8 cellular contexts compared by ENCODE assay signal in genomic region chr10:102120142-102120986, GRCh38. TPM values are rescaled to one million over a fixed set of nuclear protein-coding genes. Genes with fewer than 3 reads are reported as not detected.
DNase-seq lines count a peak whose midpoint lies in the region; ATAC-seq and TF ChIP-seq lines count a peak whose summit lies in the region.

Gene LDB1 (minus strand): TSS chr10:102120368. CDS start chr10:102120110, 258 bp downstream.

- peak within 1 kb of the TSS; percentile 86 for H3K27ac ChIP-seq in DOHH2 (ENCODE audit: low read depth, low read length)
- peak within 1 kb of the TSS; percentile 93 to 99 (median 97) for H3K27ac ChIP-seq in transverse colon

- peak within 1 kb of the TSS; percentile 99 for H3K4me2 ChIP-seq in DOHH2 (ENCODE audit: low read length)

- peak within 1 kb of the TSS; percentile 94 for H3K27ac Mint-ChIP-seq in activated naive CD8-positive, alpha-beta T cell treated with anti-CD3 and anti-CD28 coated beads, Interleukin-2, amount 10 ng/mL, durations not matched to agents 7 days and 5 days
- H3K27ac Mint-ChIP-seq in glutamatergic neuron (ENCODE audit: unreplicated experiment): peak within 1 kb of the TSS; percentile 100

- peaks cover 45% of the 10 kb centered on the region for H3F3A ChIP-seq in DOHH2 (ENCODE audit: control insufficient read depth, insufficient read depth)

- peaks cover 41% of the 10 kb centered on the region for H3K4me1 Mint-ChIP-seq in activated naive CD8-positive, alpha-beta T cell treated with anti-CD3 and anti-CD28 coated beads, Interleukin-2, amount 10 ng/mL, durations not matched to agents 7 days and 5 days
- H3K4me1 Mint-ChIP-seq in glutamatergic neuron (ENCODE audit: low read depth, unreplicated experiment): peaks cover 36% of the 10 kb centered on the region

- peak; percentile 47 for ATAC-seq in GM21825 (IDR thresholded peaks at IDR 0.05; ENCODE audit: unreplicated experiment)
- peak; percentile 53 for ATAC-seq in activated naive CD8-positive, alpha-beta T cell treated with anti-CD3 and anti-CD28 coated beads, Interleukin-2, amount 10 ng/mL, durations not matched to agents 7 days and 5 days (ENCODE audit: low read depth)
- peak; percentile 34 for ATAC-seq in omental fat pad (ENCODE audit: low FRiP score)

- no peaks in the 10 kb centered on the region for H3K9me3 Mint-ChIP-seq in activated naive CD8-positive, alpha-beta T cell treated with anti-CD3 and anti-CD28 coated beads, Interleukin-2, amount 10 ng/mL, durations not matched to agents 7 days and 5 days
- peaks cover 29% of the 10 kb centered on the region for H3K9me3 Mint-ChIP-seq in glutamatergic neuron (ENCODE audit: unreplicated experiment)

- peak within 1 kb of the TSS; percentile 97 for H3K4me3 ChIP-seq in DOHH2 (ENCODE audit: low read length)
- H3K4me3 ChIP-seq in transverse colon: peak within 1 kb of the TSS; percentile 74 to 96 (median 78)

- peaks cover 56% of the 10 kb centered on the region for H3K79me2 ChIP-seq in DOHH2 (ENCODE audit: control insufficient read depth, low read length)

- no peaks in the 10 kb centered on the region; the same call in 1 of the 2 replicates for H3K36me3 ChIP-seq in DOHH2 (ENCODE audit: control insufficient read depth, low read length)
- H3K36me3 ChIP-seq in transverse colon: no peaks in the 10 kb centered on the region

- peaks cover 2% of the 10 kb centered on the region for H3K36me3 Mint-ChIP-seq in activated naive CD8-positive, alpha-beta T cell treated with anti-CD3 and anti-CD28 coated beads, Interleukin-2, amount 10 ng/mL, durations not matched to agents 7 days and 5 days
- no peaks in the 10 kb centered on the region for H3K36me3 Mint-ChIP-seq in glutamatergic neuron (ENCODE audit: unreplicated experiment)

- intact Hi-C loops in transverse colon (cut with DNase I; ENCODE audit: low total_unique reads): no loop called here

- peak; percentile 68 for DNase-seq in SKM-1 (lab: John Stamatoyannopoulos, UW; ENCODE audit: unreplicated experiment)
- DNase-seq in activated naive CD8-positive, alpha-beta T cell treated with anti-CD3 and anti-CD28 coated beads, Interleukin-2, amount 10 ng/mL, durations not matched to agents 7 days and 5 days: peak; percentile 80
- DNase-seq in glutamatergic neuron: peak; percentile 85
- no peak for DNase-seq in omental fat pad (ENCODE audit: low spot score)
- DNase-seq in transverse colon: peak; percentile 81

- H3K27me3 ChIP-seq in DOHH2 (ENCODE audit: control insufficient read depth, low read length): no peaks in the 10 kb centered on the region
- H3K27me3 ChIP-seq in transverse colon: no peaks in the 10 kb centered on the region

- no peak for TF ChIP-seq EP300 in transverse colon (IDR thresholded peaks at IDR 0.05; ENCODE audit: low read depth)

- POLR2A ChIA-PET in activated naive CD8-positive, alpha-beta T cell treated with anti-CD3 and anti-CD28 coated beads, Interleukin-2, amount 10 ng/mL, durations not matched to agents 7 days and 5 days (lab: Charles Lee): interaction anchor here (0.6 to 3.9 kb wide), 2 partner anchors 11 to 48 kb away, joined by 4 to 23 read pairs; partner anchors contain the start of gene PPRC1

- 0% methylated on average over 6 to 59 of the region's 104 CpGs for WGBS in transverse colon (ENCODE audit: low coverage in 1 of 2), 2 donors

- peak within 1 kb of the TSS; percentile 91 for H3K4me3 Mint-ChIP-seq in activated naive CD8-positive, alpha-beta T cell treated with anti-CD3 and anti-CD28 coated beads, Interleukin-2, amount 10 ng/mL, durations not matched to agents 7 days and 5 days
- H3K4me3 Mint-ChIP-seq in glutamatergic neuron (ENCODE audit: unreplicated experiment): peak within 1 kb of the TSS; percentile 92

- TF ChIP-seq CTCF in DOHH2 (IDR thresholded peaks at IDR 0.05; ENCODE audit: low read depth, low read length, poor library complexity, severe bottlenecking) (no peak), LNCAP (IDR thresholded peaks at IDR 0.05) (peak; percentile 19; the same call in 1 of the 2 replicates), glutamatergic neuron (IDR thresholded peaks at IDR 0.05; ENCODE audit: partially characterized antibody, unreplicated experiment) (no peak), omental fat pad (IDR thresholded peaks at IDR 0.05) (no peak), transverse colon (IDR thresholded peaks at IDR 0.05) (peak in 2 of 5 experiments; percentile 7 to 12)

- no peaks in the 10 kb centered on the region for H3K27me3 Mint-ChIP-seq in activated naive CD8-positive, alpha-beta T cell treated with anti-CD3 and anti-CD28 coated beads, Interleukin-2, amount 10 ng/mL, durations not matched to agents 7 days and 5 days
- H3K27me3 Mint-ChIP-seq in glutamatergic neuron (ENCODE audit: unreplicated experiment): peaks cover 26% of the 10 kb centered on the region

- H4K20me1 ChIP-seq in DOHH2 (ENCODE audit: control insufficient read depth, insufficient read depth, low read depth, low read length): no peaks in the 10 kb centered on the region

- H3K9me2 ChIP-seq in DOHH2 (replicated peaks; ENCODE audit: control insufficient read depth, low read length): no peaks in the 10 kb centered on the region

- in situ Hi-C loops in transverse colon (cut with MboI; ENCODE audit: low pct_ligation_motif_present in 1 of 4, low pct_unique_long_range_greater_than_20kb in 1 of 4, low sequenced_read_pairs in 3 of 4): no loop called here

- peak; percentile 86 for TF ChIP-seq POLR2A in transverse colon (IDR thresholded peaks at IDR 0.05)

- H3K4me1 ChIP-seq in DOHH2 (ENCODE audit: control insufficient read depth, low read length) (peaks cover 54% of the 10 kb centered on the region), transverse colon (peaks cover 25 to 52% (median 47%) of the 10 kb centered on the region in 4 donors)

- H3K9me3 ChIP-seq in DOHH2 (ENCODE audit: control insufficient read depth, insufficient read depth, low read length) (no peaks in the 10 kb centered on the region), transverse colon (no peaks in the 10 kb centered on the region)

RNA-seq across cellular contexts. Expression of gene LDB1, which starts in this region (rescaled TPM):
- 100 to 1,000 TPM; 115 to 117 TPM for total RNA-seq in activated naive CD8-positive, alpha-beta T cell treated with anti-CD3 and anti-CD28 coated beads, Interleukin-2, amount 10 ng/mL, durations not matched to agents 7 days and 5 days
- total RNA-seq in glutamatergic neuron (ENCODE audit: unreplicated experiment): 310 TPM
- 10 to 100 TPM; 20.1 to 33.2 (median 30.9) TPM for total RNA-seq in omental fat pad
- total RNA-seq in transverse colon: 10 to 100 TPM; 31.9 to 81.9 (median 54.1) TPM
